In the genomic region with DNA sequence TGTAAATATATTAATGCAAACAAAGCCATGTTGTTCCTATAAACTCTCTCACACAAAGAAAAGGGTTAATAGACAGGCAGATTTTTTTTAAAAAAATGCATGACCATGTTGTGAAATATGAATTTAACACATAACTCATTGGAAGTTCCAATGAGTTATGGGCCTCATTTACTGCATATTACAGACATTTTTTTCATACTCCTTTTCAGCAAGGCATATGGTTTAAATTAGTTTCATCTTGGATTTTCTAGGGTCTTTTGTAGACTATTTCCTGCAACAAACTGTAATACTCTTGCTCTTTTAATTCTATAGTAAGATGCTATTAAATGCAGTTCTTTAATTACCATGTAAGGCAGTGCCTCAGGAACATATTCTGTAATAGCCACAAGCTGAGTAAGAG, we compare ENCODE assay signal across 32 cellular contexts.
"Had no signal": no experiment of that assay in that cellular context is flagged by ENCODE, and none has a peak within 500 bp of the region (broad histone marks: within the 10 kb centered on the region; RNA-seq: fewer than 3 reads in every experiment).

No MANE protein-coding gene starts in this region.

- H3K27me3 ChIP-seq: adrenal gland, body of pancreas, brain microvascular endothelial cell, breast epithelium had no signal

- DNase-seq: activated B cell treated with CpG ODN at 0.5 μM for 24 hours; activated CD4-positive, alpha-beta memory T cell treated with anti-CD3 and anti-CD28 coated beads for 36 hours; activated CD4-positive, alpha-beta T cell treated with anti-CD3 and anti-CD28 coated beads for 4 hours; activated CD4-positive, alpha-beta T cell treated with anti-CD3 and anti-CD28 coated beads, Interleukin-2, amount 10 ng/mL, durations not matched to agents 24 days and 14 days; activated CD4-positive, alpha-beta T cell treated with anti-CD3 and anti-CD28 coated beads, Interleukin-2, amount 50 U/mL, for 1 hour; activated CD4-positive, alpha-beta T cell treated with anti-CD3 and anti-CD28 coated beads, Interleukin-2, amount 50 U/mL, for 4 hours; activated CD4-positive, CD25-positive, alpha-beta regulatory T cell treated with anti-CD3 and anti-CD28 coated beads, Interleukin-2, amount 50 U/mL, for 72 hours; activated CD8-positive, alpha-beta memory T cell treated with anti-CD3 and anti-CD28 coated beads, Interleukin-2, amount 50 U/mL, for 4 hours; activated CD8-positive, alpha-beta T cell treated with anti-CD3 and anti-CD28 coated beads for 36 hours; activated effector memory CD4-positive, alpha-beta T cell treated with anti-CD3 and anti-CD28 coated beads, Interleukin-2, amount 50 U/mL, for 16 hours; activated gamma-delta T cell treated with Interleukin-2 at 50 U/mL for 16 hours; activated naive CD4-positive, alpha-beta T cell; activated naive CD4-positive, alpha-beta T cell treated with anti-CD3 and anti-CD28 coated beads for 36 hours; activated naive CD4-positive, alpha-beta T cell treated with anti-CD3 and anti-CD28 coated beads, Interleukin-2, amount 50 U/mL, for 16 hours; activated naive CD8-positive, alpha-beta T cell treated with anti-CD3 and anti-CD28 coated beads for 36 hours; activated T-cell treated with anti-CD3 and anti-CD28 coated beads for 4 hours; activated T-cell treated with anti-CD3 and anti-CD28 coated beads, Interleukin-2, amount 50 U/mL, for 1 hour; activated T-cell treated with anti-CD3 and anti-CD28 coated beads, Interleukin-2, amount 50 U/mL, for 4 hours; activated T-cell treated with anti-CD3 and anti-CD28 coated beads, Interleukin-2, amount 50 U/mL, for 72 hours; adrenal gland; amniotic stem cell; aorta; body of pancreas; brain microvascular endothelial cell; central memory CD4-positive, alpha-beta T cell; T-helper 1 cell; T-helper 2 cell; T-helper 9 cell had no signal

- H3K4me1 ChIP-seq: adrenal gland, body of pancreas, breast epithelium had no signal

- H3K36me3 ChIP-seq: adrenal gland, brain microvascular endothelial cell, breast epithelium had no signal

- ATAC-seq: activated CD8-positive, alpha-beta T cell treated with anti-CD3 and anti-CD28 coated beads for 36 hours; activated naive CD4-positive, alpha-beta T cell treated with anti-CD3 and anti-CD28 coated beads, Interleukin-2, amount 50 U/mL, for 72 hours; activated T-cell treated with anti-CD3 and anti-CD28 coated beads, Interleukin-2, amount 50 U/mL, for 4 hours; activated T-cell treated with anti-CD3 and anti-CD28 coated beads, Interleukin-2, amount 50 U/mL, for 72 hours; activated T-helper 17 cell treated with anti-CD3 and anti-CD28 coated beads, Interleukin-2, amount 50 U/mL, for 72 hours; body of pancreas had no signal

- H3K4me3 ChIP-seq: adrenal gland, body of pancreas, breast epithelium had no signal

- H3K27ac ChIP-seq: adrenal gland, body of pancreas, brain microvascular endothelial cell, breast epithelium, VCaP had no signal

- H3K9me3 ChIP-seq: adrenal gland, body of pancreas, breast epithelium had no signal
